Comparison of ENCODE assay signal across 1 cellular context in the genomic region with DNA sequence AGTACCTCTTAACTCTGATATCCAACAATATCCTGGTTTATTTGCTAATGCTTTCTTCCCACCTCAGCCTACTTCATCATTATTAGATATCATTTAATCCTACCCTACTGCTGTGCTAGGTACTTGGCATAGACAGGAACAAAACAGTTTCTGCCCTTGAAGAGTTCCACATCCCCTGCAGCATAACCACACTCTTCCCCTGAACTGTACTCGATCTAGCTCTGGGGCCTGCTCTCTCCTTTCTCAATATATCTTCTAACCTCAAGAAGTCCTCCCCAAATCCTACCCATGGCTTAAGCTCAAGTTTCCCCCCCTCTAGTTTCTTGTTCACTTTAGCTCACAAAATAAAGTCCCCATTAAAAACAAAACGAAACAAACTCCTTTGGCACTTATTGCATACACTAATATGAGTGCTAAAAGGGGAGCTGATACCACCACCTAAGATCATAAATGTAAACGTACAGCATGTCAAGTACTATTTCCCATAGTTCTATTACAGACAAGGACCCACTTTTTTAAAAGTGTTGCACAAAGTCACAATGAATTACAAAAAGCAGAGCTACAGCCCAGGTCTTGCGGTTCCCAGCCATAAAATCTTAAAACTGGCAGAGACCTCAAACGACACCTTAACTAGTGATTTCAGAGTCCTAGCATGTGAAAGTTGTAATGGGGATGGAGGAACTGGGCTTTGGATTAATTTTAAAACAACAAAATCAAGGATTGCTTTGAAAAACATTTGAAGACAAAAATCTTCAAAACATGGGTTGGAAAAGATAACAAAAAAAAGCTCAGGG.
TF ChIP-seq lines count a peak whose summit lies in the region.

No MANE protein-coding gene starts in this region.

TF ChIP-seq in HCT116, 20 proteins besides CTCF, POLR2A, EP300 and RAD21 (continued from another document):
- TF ChIP-seq REST (IDR thresholded peaks at IDR 0.05; ENCODE audit: low read depth) (no peak), EZH2 (IDR thresholded peaks at IDR 0.05) (no peak), CBX3 (IDR thresholded peaks at IDR 0.05; ENCODE audit: low read depth) (no peak), POLR2AphosphoS5 (IDR thresholded peaks at IDR 0.05; ENCODE audit: low read depth, low read length) (no peak), CEBPB (IDR thresholded peaks at IDR 0.05; ENCODE audit: low read depth) (no peak), EGR1 (IDR thresholded peaks at IDR 0.05; ENCODE audit: low read depth) (no peak), ELF1 (IDR thresholded peaks at IDR 0.05; ENCODE audit: borderline replicate concordance, low read depth) (no peak), TCF7L2 (IDR thresholded peaks at IDR 0.05; ENCODE audit: borderline replicate concordance, extremely low read depth, insufficient read depth, insufficient read length) (no peak), FOSL1 (IDR thresholded peaks at IDR 0.05; ENCODE audit: low read depth) (no peak), SIN3A (IDR thresholded peaks at IDR 0.05; ENCODE audit: low read depth) (no peak), YY1 (IDR thresholded peaks at IDR 0.05; ENCODE audit: extremely low read depth, insufficient replicate concordance, low read depth, low read length) (no peak)
- TF ChIP-seq, protein P1, sequence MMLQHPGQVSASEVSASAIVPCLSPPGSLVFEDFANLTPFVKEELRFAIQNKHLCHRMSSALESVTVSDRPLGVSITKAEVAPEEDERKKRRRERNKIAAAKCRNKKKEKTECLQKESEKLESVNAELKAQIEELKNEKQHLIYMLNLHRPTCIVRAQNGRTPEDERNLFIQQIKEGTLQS (IDR thresholded peaks at IDR 0.05): no peak
